Comparison of ENCODE assay signal across 27 cellular contexts in genomic region chr10:42937048-42937447, GRCh38.
"Had no signal": no experiment of that assay in that cellular context is flagged by ENCODE, and none has a peak within 500 bp of the region (broad histone marks: within the 10 kb centered on the region; RNA-seq: fewer than 3 reads in every experiment).

No MANE protein-coding gene starts in this region.

- H3K36me3 ChIP-seq: SJSA1 had no signal

- DNase-seq: Karpas-422, KBM-7, MM.1S, MV-4-11, NCI-H1092, NCI-H1105, NCI-H1417 treated with DMSO at 0.1 percent for 48 hours, NCI-H1436 treated with DMSO at 0.1 percent for 48 hours, NCI-H1694 treated with DMSO at 0.1 percent for 48 hours, NCI-H187 treated with DMSO at 0.1 percent for 48 hours, NCI-H2029, NCI-H2081, NCI-H2171 treated with DMSO at 0.1 percent for 48 hours, NCI-H2227 treated with DMSO at 0.1 percent for 48 hours, NCI-H345, NCI-H446, NCI-H524 treated with DMSO at 0.1 percent for 48 hours, NCI-H526 treated with DMSO at 0.1 percent for 48 hours, NCI-H774, PC-9, Right ventricle myocardium superior, SHP77 treated with DMSO at 0.1 percent for 48 hours had no signal

- H2AFZ ChIP-seq: PC-9 had no signal

- H3K4me1 ChIP-seq: SJSA1 had no signal

- H3K4me2 ChIP-seq: KMS-11, PC-9 had no signal

- H3K9ac ChIP-seq: KMS-11 had no signal

- H3K4me3 ChIP-seq: PC-9, SJSA1 had no signal

- ATAC-seq: Panc1, SK-N-SH treated with all-trans-retinoic acid at 6 μM for 48 hours had no signal

- H3K27ac ChIP-seq: KMS-11, PC-9, RWPE1, SJSA1 had no signal

- H3K9me3 ChIP-seq: SJSA1 had no signal
